Comparison of ENCODE assay signal across 33 cellular contexts in the genomic region with DNA sequence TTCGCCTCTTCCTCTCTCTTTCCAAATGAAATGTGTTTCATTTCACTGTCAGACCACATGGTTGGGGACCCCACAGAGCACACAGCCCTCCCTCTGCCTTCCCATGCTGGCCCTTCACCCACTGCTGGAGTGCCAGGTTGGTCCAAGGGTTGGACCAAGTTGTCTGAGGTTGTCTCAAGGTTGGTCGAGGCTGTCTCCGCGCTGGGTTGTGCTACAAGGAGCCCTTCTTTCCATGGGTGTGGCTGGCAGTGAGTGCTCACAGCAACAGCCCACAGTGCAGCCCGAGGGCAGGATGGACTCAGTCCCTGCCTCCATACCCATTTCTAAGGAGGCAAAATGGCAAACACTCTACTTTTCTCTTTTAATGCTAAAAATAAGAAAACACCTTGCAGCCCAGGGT. TPM values are rescaled to one million over a fixed set of nuclear protein-coding genes. Genes with fewer than 3 reads are reported as not detected.
"Had no signal": no experiment of that assay in that cellular context is flagged by ENCODE, and none has a peak within 500 bp of the region (broad histone marks: within the 10 kb centered on the region; RNA-seq: fewer than 3 reads in every experiment).

No MANE protein-coding gene starts in this region.

- H3K4me3 Mint-ChIP-seq: dendritic cell treated with granulocyte-macrophage colony-stimulating factor and Interleukin-4, amounts not matched to agents 40 ng/mL and 50 ng/mL, for 4 days; effector memory CD8-positive, alpha-beta T cell; endodermal cell; mesothelial cell of epicardium had no signal

- H3K4me1 ChIP-seq: colonic mucosa, left lung, lower lobe of right lung had no signal

- H3K27ac ChIP-seq: colonic mucosa, epithelial cell of prostate, esophagus squamous epithelium, gastrocnemius medialis, heart right ventricle, left lung, lower lobe of right lung had no signal

- ATAC-seq: effector memory CD8-positive, alpha-beta T cell; esophagus mucosa; gastrocnemius medialis; left cardiac atrium; left lung; left ventricle myocardium superior; mucosa of descending colon had no signal

- DNase-seq: colonic mucosa; cortex of kidney; effector CD8-positive, alpha-beta T cell; effector memory CD8-positive, alpha-beta T cell; endodermal cell; erythroblast; esophagus squamous epithelium; foreskin fibroblast; foreskin melanocyte; gastrocnemius medialis; glutamatergic neuron; heart right ventricle; hippocampal formation; left cardiac atrium; left ventricle myocardium superior; lower lobe of right lung; mesenchymal stem cell; mucosa of descending colon had no signal

- H3K36me3 ChIP-seq: colonic mucosa, esophagus squamous epithelium, heart right ventricle, left lung, lower lobe of right lung had no signal

- FAIRE-seq: endometrium, islet of Langerhans, keratinocyte had no signal

- H3K9me3 Mint-ChIP-seq: dendritic cell treated with granulocyte-macrophage colony-stimulating factor and Interleukin-4, amounts not matched to agents 40 ng/mL and 50 ng/mL, for 4 days; effector memory CD8-positive, alpha-beta T cell; endodermal cell; mesothelial cell of epicardium had no signal

- H3K9me3 ChIP-seq: colonic mucosa, esophagus squamous epithelium, gastrocnemius medialis, heart right ventricle, left lung, lower lobe of right lung, mucosa of descending colon had no signal

- H3K4me3 ChIP-seq: colonic mucosa, esophagus squamous epithelium, gastrocnemius medialis, heart right ventricle, left lung, lower lobe of right lung, mucosa of descending colon had no signal

- H3K27me3 ChIP-seq: colonic mucosa, esophagus squamous epithelium, gastrocnemius medialis, heart right ventricle had no signal

- H3K36me3 Mint-ChIP-seq: mesothelial cell of epicardium had no signal

- H3K27ac Mint-ChIP-seq: dendritic cell treated with granulocyte-macrophage colony-stimulating factor and Interleukin-4, amounts not matched to agents 40 ng/mL and 50 ng/mL, for 4 days; effector memory CD8-positive, alpha-beta T cell; endodermal cell; mesothelial cell of epicardium had no signal

RNA-seq across cellular contexts. Expression of gene STH, which starts 35.8 kb away (rescaled TPM):
- total RNA-seq: colonic mucosa, dermis microvascular lymphatic vessel endothelial cell, endodermal cell, esophagus mucosa, esophagus squamous epithelium, gastrocnemius medialis, glomerular endothelial cell, heart right ventricle, kidney epithelial cell, left cardiac atrium, left lung, left ventricle myocardium superior, lower leg skin, lower lobe of right lung, lung microvascular endothelial cell, mesenteric fat pad, mesothelial cell of epicardium, mucosa of descending colon, myocyte had no signal
- polyA plus RNA-seq: heart right ventricle, keratinocyte had no signal
